ENCODE assay signal across 28 cellular contexts in genomic region chr1:87715471-87715870, GRCh38.
"Had no signal": no experiment of that assay in that cellular context is flagged by ENCODE, and none has a peak within 500 bp of the region (broad histone marks: within the 10 kb centered on the region; RNA-seq: fewer than 3 reads in every experiment).

No MANE protein-coding gene starts in this region.

- H3K4me3 ChIP-seq: ascending aorta, cardiac muscle cell had no signal

- H3K9me3 ChIP-seq: ascending aorta had no signal

- ATAC-seq: activated CD8-positive, alpha-beta T cell treated with anti-CD3 and anti-CD28 coated beads for 36 hours; activated naive CD8-positive, alpha-beta T cell treated with anti-CD3 and anti-CD28 coated beads, Interleukin-2, amount 50 U/mL, for 24 hours; activated T-cell treated with anti-CD3 and anti-CD28 coated beads, Interleukin-2, amount 50 U/mL, for 4 hours; activated T-cell treated with anti-CD3 and anti-CD28 coated beads, Interleukin-2, amount 50 U/mL, for 72 hours; activated T-helper 17 cell treated with anti-CD3 and anti-CD28 coated beads, Interleukin-2, amount 50 U/mL, for 72 hours had no signal

- H3K36me3 ChIP-seq: ascending aorta, cardiac muscle cell had no signal

- H3K27ac ChIP-seq: ascending aorta, cardiac muscle cell, VCaP had no signal

- DNase-seq: activated B cell treated with CpG ODN at 0.5 μM for 24 hours; activated CD4-positive, alpha-beta memory T cell treated with anti-CD3 and anti-CD28 coated beads for 36 hours; activated CD4-positive, alpha-beta T cell treated with anti-CD3 and anti-CD28 coated beads for 4 hours; activated CD4-positive, alpha-beta T cell treated with anti-CD3 and anti-CD28 coated beads, Interleukin-2, amount 10 ng/mL, durations not matched to agents 24 days and 14 days; activated CD4-positive, alpha-beta T cell treated with anti-CD3 and anti-CD28 coated beads, Interleukin-2, amount 50 U/mL, for 1 hour; activated CD4-positive, alpha-beta T cell treated with anti-CD3 and anti-CD28 coated beads, Interleukin-2, amount 50 U/mL, for 4 hours; activated CD4-positive, CD25-positive, alpha-beta regulatory T cell treated with anti-CD3 and anti-CD28 coated beads, Interleukin-2, amount 50 U/mL, for 72 hours; activated CD8-positive, alpha-beta memory T cell treated with anti-CD3 and anti-CD28 coated beads, Interleukin-2, amount 50 U/mL, for 4 hours; activated CD8-positive, alpha-beta T cell treated with anti-CD3 and anti-CD28 coated beads for 36 hours; activated effector memory CD4-positive, alpha-beta T cell treated with anti-CD3 and anti-CD28 coated beads, Interleukin-2, amount 50 U/mL, for 16 hours; activated naive CD4-positive, alpha-beta T cell treated with anti-CD3 and anti-CD28 coated beads, Interleukin-2, amount 50 U/mL, for 16 hours; activated naive CD4-positive, alpha-beta T cell treated with Interleukin-2 at 50 U/mL for 16 hours; activated naive CD8-positive, alpha-beta T cell treated with anti-CD3 and anti-CD28 coated beads, Interleukin-2, amount 10 ng/mL, durations not matched to agents 7 days and 5 days; activated naive CD8-positive, alpha-beta T cell treated with anti-CD3 and anti-CD28 coated beads, Interleukin-2, amount 50 U/mL, for 24 hours; activated T-cell treated with anti-CD3 and anti-CD28 coated beads for 4 hours; activated T-cell treated with anti-CD3 and anti-CD28 coated beads, Interleukin-2, amount 50 U/mL, for 1 hour; activated T-cell treated with anti-CD3 and anti-CD28 coated beads, Interleukin-2, amount 50 U/mL, for 4 hours; activated T-cell treated with anti-CD3 and anti-CD28 coated beads, Interleukin-2, amount 50 U/mL, for 72 hours; amygdala; anterior cingulate cortex; caudate nucleus; cerebellar nuclear complex; T-helper 2 cell; T-helper 9 cell had no signal

- H3K4me1 ChIP-seq: ascending aorta had no signal

- H3K27me3 ChIP-seq: ascending aorta, cardiac muscle cell had no signal
